In genomic region chr12:6280672-6281071, GRCh38 we compare ENCODE assay signal across 13 cellular contexts. TPM values are rescaled to one million over a fixed set of nuclear protein-coding genes. Genes with fewer than 3 reads are reported as not detected.
DNase-seq lines count a peak whose midpoint lies in the region; ATAC-seq and TF ChIP-seq lines count a peak whose summit lies in the region.
"Had no signal": no experiment of that assay in that cellular context is flagged by ENCODE, and none has a peak within 500 bp of the region (broad histone marks: within the 10 kb centered on the region; RNA-seq: fewer than 3 reads in every experiment).

No MANE protein-coding gene starts in this region.

- H3K36me3 ChIP-seq in BLaER1 treated with 17β-estradiol and CSF1 and Interleukin-3, amounts not matched to agents 10 nM and 100 nM, result no peaks in the 10 kb centered on the region
- H3K36me3 ChIP-seq in SJSA1 (no peaks in the 10 kb centered on the region), gastroesophageal sphincter (no peaks in the 10 kb centered on the region), skeletal muscle satellite cell (ENCODE audit: insufficient read depth, low read length) (no peaks in the 10 kb centered on the region), HAP-1 (replicated peaks) (no peaks in the 10 kb centered on the region)

- no peak overlapping the region; a peak in 1 of 22 replicates for H3K27ac ChIP-seq in BLaER1 treated with 17β-estradiol and CSF1 and Interleukin-3, amounts not matched to agents 10 nM and 100 nM
- H3K27ac ChIP-seq in SJSA1 (peak overlapping the region; percentile 98), gastroesophageal sphincter (peak overlapping the region; percentile 65 to 96 (median 94)), substantia nigra (ENCODE audit: low read depth, low read length, poor library complexity, severe bottlenecking) (no peak overlapping the region)

- no peak for TF ChIP-seq POLR2A in gastroesophageal sphincter (IDR thresholded peaks at IDR 0.05)

- no peak for TF ChIP-seq CTCF in gastroesophageal sphincter (IDR thresholded peaks at IDR 0.05)

- no peak for TF ChIP-seq EP300 in gastroesophageal sphincter (IDR thresholded peaks at IDR 0.05)

- in situ Hi-C loops in HAP-1 (cut with MboI; ENCODE audit: low sequenced_read_pairs), result loop anchor here (5.0 kb wide), 2 partner anchors 218 to 293 kb away; no protein-coding TSS in a partner anchor

- no peak for DNase-seq in SJSA1 (ENCODE audit: low read depth in 1 of 2, low spot score in 2 of 2)
- DNase-seq in HAP-1 (ENCODE audit: low spot score in 2 of 2), result no peak
- DNase-seq in substantia nigra (lab: John Stamatoyannopoulos, UW), result no peak
- no peak for DNase-seq in DMS53 treated with DMSO at 0.1 percent for 48 hours (lab: John Stamatoyannopoulos, UW; ENCODE audit: unreplicated experiment)
- DNase-seq in HuH-7.5 (ENCODE audit: low spot score), result no peak
- DNase-seq: activated B cell treated with CpG ODN at 0.5 μM for 24 hours; activated CD8-positive, alpha-beta memory T cell treated with anti-CD3 and anti-CD28 coated beads, Interleukin-2, amount 50 U/mL, for 48 hours; activated naive CD8-positive, alpha-beta T cell treated with anti-CD3 and anti-CD28 coated beads, Interleukin-2, amount 10 ng/mL, durations not matched to agents 7 days and 5 days; DND-41; NCI-H1092 had no signal

- H4K20me1 ChIP-seq in BLaER1 treated with 17β-estradiol and CSF1 and Interleukin-3, amounts not matched to agents 10 nM and 100 nM, result no peaks in the 10 kb centered on the region

- no peak overlapping the region; a peak in 1 of 22 replicates for H3K9ac ChIP-seq in BLaER1 treated with 17β-estradiol and CSF1 and Interleukin-3, amounts not matched to agents 10 nM and 100 nM
- H3K9ac ChIP-seq in skeletal muscle satellite cell (ENCODE audit: low read depth, low read length), result no peak overlapping the region

- peak overlapping the region; percentile 88 to 99 (median 96) for H3K4me2 ChIP-seq in BLaER1 treated with 17β-estradiol and CSF1 and Interleukin-3, amounts not matched to agents 10 nM and 100 nM
- peak overlapping the region; percentile 60 for H3K4me2 ChIP-seq in skeletal muscle satellite cell (ENCODE audit: low read length)

- no peaks in the 10 kb centered on the region for H3K27me3 ChIP-seq in BLaER1 treated with 17β-estradiol and CSF1 and Interleukin-3, amounts not matched to agents 10 nM and 100 nM
- H3K27me3 ChIP-seq in SJSA1 (replicated peaks), result no peaks in the 10 kb centered on the region
- H3K27me3 ChIP-seq in gastroesophageal sphincter, result no peaks in the 10 kb centered on the region
- H3K27me3 ChIP-seq in skeletal muscle satellite cell (ENCODE audit: control insufficient read depth, insufficient read depth, low read length), result peaks cover 3% of the 10 kb centered on the region
- no peaks in the 10 kb centered on the region for H3K27me3 ChIP-seq in HAP-1 (ENCODE audit: low read depth)

- H3K4me3 ChIP-seq in BLaER1 treated with 17β-estradiol and CSF1 and Interleukin-3, amounts not matched to agents 10 nM and 100 nM, result no peak overlapping the region; a peak in 1 of 20 replicates
- H3K4me3 ChIP-seq in SJSA1 (no peak overlapping the region), gastroesophageal sphincter (no peak overlapping the region), skeletal muscle satellite cell (ENCODE audit: low read length) (no peak overlapping the region), HAP-1 (no peak overlapping the region)

- no peaks in the 10 kb centered on the region for H3K9me3 ChIP-seq in BLaER1 treated with 17β-estradiol and CSF1 and Interleukin-3, amounts not matched to agents 10 nM and 100 nM (replicated peaks in 1 of 11)
- H3K9me3 ChIP-seq in SJSA1 (replicated peaks), result no peaks in the 10 kb centered on the region
- H3K9me3 ChIP-seq in gastroesophageal sphincter, result no peaks in the 10 kb centered on the region
- no peaks in the 10 kb centered on the region for H3K9me3 ChIP-seq in skeletal muscle satellite cell (replicated peaks; ENCODE audit: low read length)
- H3K9me3 ChIP-seq in HAP-1, result no peaks in the 10 kb centered on the region

- peaks cover 33 to 50% (median 43%) of the 10 kb centered on the region in 10 experiments for H3K4me1 ChIP-seq in BLaER1 treated with 17β-estradiol and CSF1 and Interleukin-3, amounts not matched to agents 10 nM and 100 nM
- peaks cover 47% of the 10 kb centered on the region for H3K4me1 ChIP-seq in SJSA1 (replicated peaks)
- peaks cover 3 to 54% (median 28%) of the 10 kb centered on the region in 3 donors for H3K4me1 ChIP-seq in gastroesophageal sphincter
- peaks cover 45% of the 10 kb centered on the region for H3K4me1 ChIP-seq in skeletal muscle satellite cell (ENCODE audit: control insufficient read depth, insufficient read depth, low read length)
- H3K4me1 ChIP-seq in HAP-1, result peaks cover 8% of the 10 kb centered on the region

- no peak for ATAC-seq in gastroesophageal sphincter

- WGBS in gastroesophageal sphincter (ENCODE audit: low coverage in 1 of 2), 2 donors, result 80 to 84% methylated on average over 9 to 11 of the region's 11 CpGs

RNA-seq across cellular contexts. Expression of gene PLEKHG6, which starts 29.8 kb away (rescaled TPM):
- 0.08 TPM in 1 of 2 replicates, not detected in the other for total RNA-seq in SJSA1 (2014; rRNA removed; shearing (Covaris generic))
- 10 to 100 TPM in 1 of 4 donors, 1 to 10 TPM in 1, under 1 TPM in 2; 0.35 to 44.5 (median 1.3) TPM for total RNA-seq in gastroesophageal sphincter
- not detected in 2 replicates for total RNA-seq in skeletal muscle satellite cell (2012; rRNA removed)
- total RNA-seq: activated B cell treated with CpG ODN at 0.5 μM for 24 hours; activated naive CD8-positive, alpha-beta T cell treated with anti-CD3 and anti-CD28 coated beads, Interleukin-2, amount 10 ng/mL, durations not matched to agents 7 days and 5 days had no signal

Comparison
In these comparisons a context has a peak if more than half of its experiments do, and no peak if none do; other contexts are left out.
1. H3K27ac ChIP-seq: peak in SJSA1 (single experiment) and gastroesophageal sphincter (4 of 4); none in BLaER1 treated with 17β-estradiol and CSF1 and Interleukin-3, amounts not matched to agents 10 nM and 100 nM (0 of 11) and substantia nigra (single experiment).